Comparison of ENCODE assay signal across 15 cellular contexts in genomic region chr17:30124273-30124796, GRCh38. TPM values are rescaled to one million over a fixed set of nuclear protein-coding genes. Genes with fewer than 3 reads are reported as not detected.
A peak's percentile ranks its signal among the peaks of the same experiment; 100 is the strongest.
DNase-seq lines count a peak whose midpoint lies in the region; ATAC-seq and TF ChIP-seq lines count a peak whose summit lies in the region.
"Had no signal": no experiment of that assay in that cellular context is flagged by ENCODE, and none has a peak within 500 bp of the region (broad histone marks: within the 10 kb centered on the region; RNA-seq: fewer than 3 reads in every experiment).

No MANE protein-coding gene starts in this region.

- H3K9me3 ChIP-seq in cardiac muscle cell (ENCODE audit: low read depth) = no peaks in the 10 kb centered on the region
- H3K9me3 ChIP-seq in left ventricle myocardium inferior (replicated peaks) = no peaks in the 10 kb centered on the region

- DNase-seq in cardiac muscle cell (ENCODE audit: low read depth in 1 of 2, low spot score in 1 of 2) (no peak), left ventricle myocardium inferior (no peak), mesothelial cell of epicardium (ENCODE audit: low spot score in 2 of 2, unreplicated experiment in 2 of 2) (no peak), amniotic stem cell (lab: John Stamatoyannopoulos, UW) (no peak), hypothalamus (lab: John Stamatoyannopoulos, UW) (no peak), NCI-H1417 treated with DMSO at 0.1 percent for 48 hours (lab: John Stamatoyannopoulos, UW) (no peak)
- no peak for DNase-seq in activated naive CD8-positive, alpha-beta T cell treated with anti-CD3 and anti-CD28 coated beads, Interleukin-2, amount 10 ng/mL, durations not matched to agents 7 days and 5 days
- DNase-seq in stimulated activated CD4-positive, alpha-beta T cell treated with anti-CD3 and anti-CD28 coated beads, Interleukin-4, amount 100 ng/mL, for 1 hour = no peak
- DNase-seq: CD4-positive, alpha-beta memory T cell; GF-D8; Karpas-422; NCI-H2029 treated with DMSO at 0.1 percent for 48 hours; NCI-H510A; NCI-H82 had no signal

- no peaks in the 10 kb centered on the region for H3K27me3 ChIP-seq in cardiac muscle cell
- H3K27me3 ChIP-seq in left ventricle myocardium inferior (ENCODE audit: low read depth) = no peaks in the 10 kb centered on the region

- H3K27ac Mint-ChIP-seq in activated naive CD8-positive, alpha-beta T cell treated with anti-CD3 and anti-CD28 coated beads, Interleukin-2, amount 10 ng/mL, durations not matched to agents 7 days and 5 days = peak overlapping the region; percentile 21
- H3K27ac Mint-ChIP-seq in mesothelial cell of epicardium = peak overlapping the region; percentile 23

- H3K4me1 ChIP-seq in cardiac muscle cell (ENCODE audit: low read depth) = no peaks in the 10 kb centered on the region
- H3K4me1 ChIP-seq in left ventricle myocardium inferior = peaks cover 36% of the 10 kb centered on the region

- TF ChIP-seq CTCF in cardiac muscle cell (IDR thresholded peaks at IDR 0.05; ENCODE audit: low read depth, low read length) (no peak), left ventricle myocardium inferior (IDR thresholded peaks at IDR 0.05; ENCODE audit: borderline replicate concordance) (no peak), mesothelial cell of epicardium (IDR thresholded peaks at IDR 0.05; ENCODE audit: unreplicated experiment) (no peak)

- no peak overlapping the region for H3K4me3 Mint-ChIP-seq in activated naive CD8-positive, alpha-beta T cell treated with anti-CD3 and anti-CD28 coated beads, Interleukin-2, amount 10 ng/mL, durations not matched to agents 7 days and 5 days
- no peak overlapping the region for H3K4me3 Mint-ChIP-seq in mesothelial cell of epicardium
- H3K4me3 Mint-ChIP-seq: CD4-positive, alpha-beta memory T cell had no signal

- H3K36me3 ChIP-seq in cardiac muscle cell (peaks cover 16% of the 10 kb centered on the region), left ventricle myocardium inferior (peaks cover 29% of the 10 kb centered on the region)

- no peak for ATAC-seq in activated naive CD8-positive, alpha-beta T cell treated with anti-CD3 and anti-CD28 coated beads, Interleukin-2, amount 10 ng/mL, durations not matched to agents 7 days and 5 days (ENCODE audit: low read depth)
- ATAC-seq: Right ventricle myocardium inferior had no signal

- H3K4me1 Mint-ChIP-seq in activated naive CD8-positive, alpha-beta T cell treated with anti-CD3 and anti-CD28 coated beads, Interleukin-2, amount 10 ng/mL, durations not matched to agents 7 days and 5 days = peaks cover 28% of the 10 kb centered on the region
- peaks cover 4% of the 10 kb centered on the region for H3K4me1 Mint-ChIP-seq in mesothelial cell of epicardium

- H3K4me3 ChIP-seq in cardiac muscle cell = no peak overlapping the region
- H3K4me3 ChIP-seq in left ventricle myocardium inferior = no peak overlapping the region

- POLR2A ChIA-PET in activated naive CD8-positive, alpha-beta T cell treated with anti-CD3 and anti-CD28 coated beads, Interleukin-2, amount 10 ng/mL, durations not matched to agents 7 days and 5 days (lab: Charles Lee) = no interaction called here

- intact Hi-C loops in left ventricle myocardium inferior (cut with micrococcal nuclease) = no loop called here

- H3K9me3 Mint-ChIP-seq in activated naive CD8-positive, alpha-beta T cell treated with anti-CD3 and anti-CD28 coated beads, Interleukin-2, amount 10 ng/mL, durations not matched to agents 7 days and 5 days = no peaks in the 10 kb centered on the region
- H3K9me3 Mint-ChIP-seq in mesothelial cell of epicardium = no peaks in the 10 kb centered on the region
- H3K9me3 Mint-ChIP-seq: CD4-positive, alpha-beta memory T cell had no signal

- H3K27me3 Mint-ChIP-seq in activated naive CD8-positive, alpha-beta T cell treated with anti-CD3 and anti-CD28 coated beads, Interleukin-2, amount 10 ng/mL, durations not matched to agents 7 days and 5 days = no peaks in the 10 kb centered on the region
- H3K27me3 Mint-ChIP-seq in mesothelial cell of epicardium (ENCODE audit: low read depth) = no peaks in the 10 kb centered on the region
- H3K27me3 Mint-ChIP-seq: CD4-positive, alpha-beta memory T cell had no signal

- H3K36me3 Mint-ChIP-seq in activated naive CD8-positive, alpha-beta T cell treated with anti-CD3 and anti-CD28 coated beads, Interleukin-2, amount 10 ng/mL, durations not matched to agents 7 days and 5 days = peaks cover 12% of the 10 kb centered on the region
- H3K36me3 Mint-ChIP-seq in mesothelial cell of epicardium = peaks cover 15% of the 10 kb centered on the region

- H3K27ac ChIP-seq in cardiac muscle cell (peak overlapping the region; percentile 52), left ventricle myocardium inferior (replicated peaks) (no peak overlapping the region)

RNA-seq across cellular contexts. Expression of gene NSRP1, which starts 7.7 kb away (rescaled TPM):
- 4.8 and 14.6 TPM in 2 replicates for total RNA-seq in cardiac muscle cell
- 29.1 and 38.9 TPM in 2 replicates for polyA plus RNA-seq in cardiac muscle cell
- total RNA-seq in left ventricle myocardium inferior = 26.9 TPM
- total RNA-seq in activated naive CD8-positive, alpha-beta T cell treated with anti-CD3 and anti-CD28 coated beads, Interleukin-2, amount 10 ng/mL, durations not matched to agents 7 days and 5 days = 10 to 100 TPM; 26.4 to 27.1 TPM
- 27.9 to 32.7 TPM (median 30.2 TPM) in 3 replicates for total RNA-seq in mesothelial cell of epicardium
